27 cellular contexts compared by ENCODE assay signal in the genomic region with DNA sequence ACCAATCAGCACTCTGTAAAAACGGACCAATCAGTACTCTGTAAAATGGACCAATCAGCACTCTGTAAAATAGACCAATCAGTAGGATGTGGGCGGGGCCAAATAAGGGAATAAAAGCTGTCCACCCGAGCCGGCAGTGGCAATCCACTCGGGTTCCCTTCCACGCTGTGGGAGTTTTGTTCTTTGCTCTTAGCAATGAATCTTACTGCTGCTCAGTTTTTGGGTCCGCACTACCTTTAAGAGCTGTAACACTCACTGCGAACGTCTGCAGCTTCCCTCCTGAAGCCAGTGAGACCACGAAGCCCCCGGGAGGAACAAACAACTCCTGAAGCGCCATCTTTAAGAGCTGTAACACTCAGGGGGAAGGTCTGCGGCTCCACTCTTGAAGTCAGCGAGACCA.
"Had no signal": no experiment of that assay in that cellular context is flagged by ENCODE, and none has a peak within 500 bp of the region (broad histone marks: within the 10 kb centered on the region; RNA-seq: fewer than 3 reads in every experiment).

No MANE protein-coding gene starts in this region.

- H3K27ac ChIP-seq: colonic mucosa, coronary artery, dorsolateral prefrontal cortex, epithelial cell of prostate, esophagus muscularis mucosa, esophagus squamous epithelium, foreskin keratinocyte, gastrocnemius medialis, gastroesophageal sphincter, heart left ventricle, heart right ventricle had no signal

- H3K9me3 ChIP-seq: colonic mucosa, esophagus muscularis mucosa, esophagus squamous epithelium, gastrocnemius medialis, gastroesophageal sphincter, heart left ventricle, heart right ventricle had no signal

- H3K4me1 ChIP-seq: colonic mucosa, esophagus muscularis mucosa, esophagus squamous epithelium, foreskin keratinocyte, gastrocnemius medialis, gastroesophageal sphincter, heart left ventricle, heart right ventricle had no signal

- H3K4me3 ChIP-seq: colonic mucosa, coronary artery, dorsolateral prefrontal cortex, esophagus muscularis mucosa, esophagus squamous epithelium, gastrocnemius medialis, gastroesophageal sphincter, heart left ventricle, heart right ventricle had no signal

- DNase-seq: colonic mucosa; cortex of kidney; dermis blood vessel endothelial cell; dorsolateral prefrontal cortex; effector CD4-positive, alpha-beta T cell; effector CD8-positive, alpha-beta T cell; effector memory CD4-positive, alpha-beta T cell; effector memory CD8-positive, alpha-beta T cell; endodermal cell; esophagus squamous epithelium; foreskin fibroblast; foreskin keratinocyte; foreskin melanocyte; gastrocnemius medialis; glutamatergic neuron; head of caudate nucleus; heart left ventricle; heart right ventricle had no signal

- ATAC-seq: effector memory CD8-positive, alpha-beta T cell; esophagus mucosa; foreskin keratinocyte; gastrocnemius medialis; gastroesophageal sphincter; heart left ventricle; heart right ventricle had no signal

- H3K36me3 ChIP-seq: colonic mucosa, esophagus muscularis mucosa, esophagus squamous epithelium, gastrocnemius medialis, gastroesophageal sphincter, heart left ventricle, heart right ventricle had no signal

- H3K27me3 ChIP-seq: colonic mucosa, esophagus muscularis mucosa, esophagus squamous epithelium, foreskin keratinocyte, gastrocnemius medialis, gastroesophageal sphincter had no signal

- FAIRE-seq: colon, endometrium, endothelial cell of umbilical vein, frontal cortex had no signal
